In genomic region chr11:1485504-1485885, GRCh38 we compare ENCODE assay signal across 16 cellular contexts. TPM values are rescaled to one million over a fixed set of nuclear protein-coding genes. Genes with fewer than 3 reads are reported as not detected.
DNase-seq lines count a peak whose midpoint lies in the region; ATAC-seq and TF ChIP-seq lines count a peak whose summit lies in the region.
"Had no signal": no experiment of that assay in that cellular context is flagged by ENCODE, and none has a peak within 500 bp of the region (broad histone marks: within the 10 kb centered on the region; RNA-seq: fewer than 3 reads in every experiment).

No MANE protein-coding gene starts in this region.

- H3K27me3 ChIP-seq in cardiac muscle cell = no peaks in the 10 kb centered on the region
- H3K27me3 ChIP-seq in aorta (ENCODE audit: control insufficient read depth in 1 of 2, insufficient read depth in 2 of 2, low read length in 1 of 2) = no peaks in the 10 kb centered on the region

- H3K36me3 ChIP-seq in cardiac muscle cell (no peaks in the 10 kb centered on the region), aorta (ENCODE audit: control insufficient read depth in 1 of 2, insufficient read depth in 2 of 2, low read length in 1 of 2) (no peaks in the 10 kb centered on the region)

- H3K27ac ChIP-seq in cardiac muscle cell (peak overlapping the region; percentile 16), aorta (ENCODE audit: low read depth in 1 of 2, low read length in 2 of 2) (peak overlapping the region; percentile 1 to 93)
- H3K27ac ChIP-seq: HL-60 had no signal

- ATAC-seq in Right ventricle myocardium inferior (no peak), aorta (ENCODE audit: low FRiP score) (no peak), HG03159 (IDR thresholded peaks at IDR 0.05; ENCODE audit: unreplicated experiment) (no peak)

- WGBS in aorta, 2 donors = 13 to 14% methylated on average over 16 to 17 of the region's 17 CpGs

- TF ChIP-seq CTCF in cardiac muscle cell (IDR thresholded peaks at IDR 0.05; ENCODE audit: low read depth, low read length) = no peak

- H3K4me1 ChIP-seq in cardiac muscle cell (ENCODE audit: low read depth) (peaks cover 26% of the 10 kb centered on the region), aorta (ENCODE audit: control insufficient read depth in 1 of 2, insufficient read depth in 2 of 2, low read length in 2 of 2) (no peaks in the 10 kb centered on the region)

- peak; percentile 57 for DNase-seq in Right ventricle myocardium inferior (ENCODE audit: missing footprints)
- DNase-seq in cardiac septum (ENCODE audit: low spot score) = no peak
- no peak for DNase-seq in cardiac muscle cell (ENCODE audit: low read depth in 1 of 2, low spot score in 1 of 2)
- peak; percentile 68 for DNase-seq in posterior vena cava (ENCODE audit: low spot score)
- DNase-seq in aorta = peak; percentile 42 to 64
- no peak for DNase-seq in AML-193 (lab: John Stamatoyannopoulos, UW)
- no peak for DNase-seq in NCI-H2107 (lab: John Stamatoyannopoulos, UW)
- DNase-seq: activated CD4-positive, alpha-beta T cell treated with anti-CD3 and anti-CD28 coated beads for 1 hour; activated T-cell treated with anti-CD3 and anti-CD28 coated beads for 4 hours; HCEC 1CT; NCI-H1694 treated with DMSO at 0.1 percent for 48 hours; NCI-H526 treated with DMSO at 0.1 percent for 48 hours; stimulated activated CD4-positive, alpha-beta T cell treated with anti-CD3 and anti-CD28 coated beads, Interleukin-2, amount 100 ng/mL, for 24 hours; stimulated activated CD8-positive, alpha-beta memory T cell treated with anti-CD3 and anti-CD28 coated beads, Interleukin-4, amount 100 ng/mL, for 48 hours had no signal

- H3K4me3 ChIP-seq in cardiac muscle cell (no peak overlapping the region), aorta (ENCODE audit: low read length in 2 of 2) (peak overlapping the region in 1 of 2 donors; percentile 15)

- H3K9me3 ChIP-seq in cardiac muscle cell (ENCODE audit: low read depth) (no peaks in the 10 kb centered on the region), aorta (ENCODE audit: control insufficient read depth, low read length) (no peaks in the 10 kb centered on the region)

- intact Hi-C loops in Right ventricle myocardium inferior (cut with DNase I) = no loop called here
- intact Hi-C loops in cardiac septum (cut with DNase I) = loop anchor here (5.0 kb wide), 1 partner anchor 48 kb away; no protein-coding TSS in a partner anchor
- intact Hi-C loops in posterior vena cava (cut with DNase I) = no loop called here
- intact Hi-C loops in aorta (cut with DNase I) = loop anchor here in 1 of 2 donors (10.0 kb wide), 1 partner anchor 211 kb away; no protein-coding TSS in a partner anchor

RNA-seq across cellular contexts. Expression of gene MOB2, which starts 1.1 kb away (rescaled TPM):
- 48.7 TPM for total RNA-seq in Right ventricle myocardium inferior
- total RNA-seq in cardiac septum = 48.5 TPM
- 31.1 and 43.8 TPM in 2 replicates for total RNA-seq in cardiac muscle cell
- polyA plus RNA-seq in cardiac muscle cell = 52.0 and 55.9 TPM in 2 replicates
- total RNA-seq in posterior vena cava = 10 to 100 TPM; 47.5 to 57.2 TPM
- total RNA-seq in aorta = 10 to 100 TPM; 51.3 to 65.8 TPM
- polyA plus RNA-seq in aorta = 100 to 1,000 TPM in 1 of 2 donors, 10 to 100 TPM in 1; 32.4 to 104 TPM

Comparison
In these comparisons a context has a peak if more than half of its experiments do, and no peak if none do; other contexts are left out.
1. DNase-seq: peak in Right ventricle myocardium inferior (single experiment), posterior vena cava (single experiment) and aorta (2 of 2); none in cardiac septum (single experiment), cardiac muscle cell (0 of 2), AML-193 (0 of 2) and NCI-H2107 (single experiment).